In the genomic region with DNA sequence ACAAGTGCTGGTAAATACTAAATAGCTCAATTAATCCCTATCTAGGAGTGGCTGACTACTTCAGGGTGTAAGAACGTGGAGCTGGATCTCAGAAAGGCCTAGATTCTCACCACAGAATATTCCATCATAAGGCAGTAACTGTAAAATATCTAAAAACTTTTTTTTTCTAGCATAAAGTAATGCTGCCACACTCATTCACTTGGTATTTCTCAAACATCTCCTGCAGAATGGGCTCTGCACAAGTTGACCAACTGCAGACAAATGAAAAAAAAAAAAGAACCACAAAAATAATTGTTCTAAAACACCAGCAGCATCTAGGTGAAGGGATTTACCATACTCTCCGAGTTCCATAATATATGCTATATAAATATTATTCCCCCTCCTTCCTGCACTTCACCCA, we compare ENCODE assay signal across 1 cellular context.
TF ChIP-seq lines count a peak whose summit lies in the region.

No MANE protein-coding gene starts in this region.

TF ChIP-seq in WTC11, 78 proteins besides CTCF, POLR2A, EP300 and RAD21 (continued from another document):
- TF ChIP-seq, protein P1, sequence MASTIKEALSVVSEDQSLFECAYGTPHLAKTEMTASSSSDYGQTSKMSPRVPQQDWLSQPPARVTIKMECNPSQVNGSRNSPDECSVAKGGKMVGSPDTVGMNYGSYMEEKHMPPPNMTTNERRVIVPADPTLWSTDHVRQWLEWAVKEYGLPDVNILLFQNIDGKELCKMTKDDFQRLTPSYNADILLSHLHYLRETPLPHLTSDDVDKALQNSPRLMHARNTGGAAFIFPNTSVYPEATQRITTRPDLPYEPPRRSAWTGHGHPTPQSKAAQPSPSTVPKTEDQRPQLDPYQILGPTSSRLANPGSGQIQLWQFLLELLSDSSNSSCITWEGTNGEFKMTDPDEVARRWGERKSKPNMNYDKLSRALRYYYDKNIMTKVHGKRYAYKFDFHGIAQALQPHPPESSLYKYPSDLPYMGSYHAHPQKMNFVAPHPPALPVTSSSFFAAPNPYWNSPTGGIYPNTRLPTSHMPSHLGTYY (CRISPR knock-in tag; IDR thresholded peaks at IDR 0.05), result no peak
- TF ChIP-seq, protein P2, sequence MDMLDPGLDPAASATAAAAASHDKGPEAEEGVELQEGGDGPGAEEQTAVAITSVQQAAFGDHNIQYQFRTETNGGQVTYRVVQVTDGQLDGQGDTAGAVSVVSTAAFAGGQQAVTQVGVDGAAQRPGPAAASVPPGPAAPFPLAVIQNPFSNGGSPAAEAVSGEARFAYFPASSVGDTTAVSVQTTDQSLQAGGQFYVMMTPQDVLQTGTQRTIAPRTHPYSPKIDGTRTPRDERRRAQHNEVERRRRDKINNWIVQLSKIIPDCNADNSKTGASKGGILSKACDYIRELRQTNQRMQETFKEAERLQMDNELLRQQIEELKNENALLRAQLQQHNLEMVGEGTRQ (CRISPR knock-in tag; IDR thresholded peaks at IDR 0.05), result no peak
- TF ChIP-seq ZNF263 (CRISPR knock-in tag; IDR thresholded peaks at IDR 0.05; ENCODE audit: low read depth) (no peak), ZNF396 (CRISPR knock-in tag; IDR thresholded peaks at IDR 0.05; ENCODE audit: borderline replicate concordance) (no peak), FOXK1 (CRISPR knock-in tag; IDR thresholded peaks at IDR 0.05) (no peak), TEAD1 (CRISPR knock-in tag; IDR thresholded peaks at IDR 0.05) (no peak), FOXJ3 (CRISPR knock-in tag; IDR thresholded peaks at IDR 0.05; ENCODE audit: borderline replicate concordance) (no peak), RORB (CRISPR knock-in tag; IDR thresholded peaks at IDR 0.05) (no peak), ZNF121 (CRISPR knock-in tag; IDR thresholded peaks at IDR 0.05) (no peak)
- TF ChIP-seq, protein P3, sequence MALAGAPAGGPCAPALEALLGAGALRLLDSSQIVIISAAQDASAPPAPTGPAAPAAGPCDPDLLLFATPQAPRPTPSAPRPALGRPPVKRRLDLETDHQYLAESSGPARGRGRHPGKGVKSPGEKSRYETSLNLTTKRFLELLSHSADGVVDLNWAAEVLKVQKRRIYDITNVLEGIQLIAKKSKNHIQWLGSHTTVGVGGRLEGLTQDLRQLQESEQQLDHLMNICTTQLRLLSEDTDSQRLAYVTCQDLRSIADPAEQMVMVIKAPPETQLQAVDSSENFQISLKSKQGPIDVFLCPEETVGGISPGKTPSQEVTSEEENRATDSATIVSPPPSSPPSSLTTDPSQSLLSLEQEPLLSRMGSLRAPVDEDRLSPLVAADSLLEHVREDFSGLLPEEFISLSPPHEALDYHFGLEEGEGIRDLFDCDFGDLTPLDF (CRISPR knock-in tag; IDR thresholded peaks at IDR 0.05), result no peak
